In the genomic region with DNA sequence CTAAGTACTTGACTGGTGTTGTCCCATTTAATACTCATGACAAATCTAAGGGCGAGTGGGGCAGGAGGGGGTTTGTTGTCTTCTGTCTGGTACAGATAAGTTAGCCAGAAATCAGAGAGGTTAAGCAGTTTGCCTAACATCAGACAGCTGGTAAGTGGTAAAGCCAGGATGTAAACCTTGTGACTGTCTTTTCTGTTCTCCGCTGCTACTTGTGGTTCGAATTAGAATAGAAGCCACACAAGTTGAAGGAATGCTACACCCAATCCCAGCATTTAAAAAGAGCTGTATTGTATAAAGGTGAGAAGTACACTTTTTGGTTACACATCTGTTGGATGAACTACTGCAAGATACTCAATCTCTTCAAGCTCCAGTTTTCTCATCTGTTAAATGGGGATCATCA, we compare ENCODE assay signal across 26 cellular contexts.
"Had no signal": no experiment of that assay in that cellular context is flagged by ENCODE, and none has a peak within 500 bp of the region (broad histone marks: within the 10 kb centered on the region; RNA-seq: fewer than 3 reads in every experiment).

No MANE protein-coding gene starts in this region.

- H3K9me3 ChIP-seq: colonic mucosa, esophagus squamous epithelium, gastrocnemius medialis, left lung, lower lobe of right lung, mucosa of descending colon had no signal

- ATAC-seq: effector memory CD8-positive, alpha-beta T cell; esophagus mucosa; gastrocnemius medialis; heart right ventricle; left cardiac atrium; left lung; left ventricle myocardium superior; lower lobe of right lung; mucosa of descending colon; naive thymus-derived CD8-positive, alpha-beta T cell had no signal

- H3K36me3 ChIP-seq: colonic mucosa, esophagus squamous epithelium, gastrocnemius medialis, heart right ventricle, left lung, lower lobe of right lung had no signal

- H3K4me1 ChIP-seq: colonic mucosa, esophagus squamous epithelium, gastrocnemius medialis, heart right ventricle, left lung, lower lobe of right lung had no signal

- H3K36me3 Mint-ChIP-seq: mesothelial cell of epicardium had no signal

- H3K27me3 ChIP-seq: colonic mucosa, esophagus squamous epithelium, gastrocnemius medialis, heart right ventricle, left lung had no signal

- DNase-seq: colonic mucosa; cortex of kidney; effector CD8-positive, alpha-beta T cell; effector memory CD8-positive, alpha-beta T cell; endodermal cell; erythroblast; esophagus squamous epithelium; foreskin fibroblast; foreskin melanocyte; gastrocnemius medialis; glutamatergic neuron; head of caudate nucleus; heart right ventricle; hippocampal formation; left cardiac atrium; left lung; left ventricle myocardium superior; lower lobe of right lung; mesenchymal stem cell; mucosa of descending colon; naive B cell; naive thymus-derived CD8-positive, alpha-beta T cell had no signal

- H3K4me1 Mint-ChIP-seq: endodermal cell, naive B cell had no signal

- H3K27ac ChIP-seq: colonic mucosa, epithelial cell of prostate, esophagus squamous epithelium, gastrocnemius medialis, heart right ventricle, left lung, lower lobe of right lung had no signal

- H3K27me3 Mint-ChIP-seq: dendritic cell treated with granulocyte-macrophage colony-stimulating factor and Interleukin-4, amounts not matched to agents 40 ng/mL and 50 ng/mL, for 4 days had no signal

- H3K4me3 Mint-ChIP-seq: dendritic cell treated with granulocyte-macrophage colony-stimulating factor and Interleukin-4, amounts not matched to agents 40 ng/mL and 50 ng/mL, for 4 days; effector memory CD8-positive, alpha-beta T cell; endodermal cell; mesothelial cell of epicardium; naive B cell; naive thymus-derived CD8-positive, alpha-beta T cell had no signal

- H3K9me3 Mint-ChIP-seq: dendritic cell treated with granulocyte-macrophage colony-stimulating factor and Interleukin-4, amounts not matched to agents 40 ng/mL and 50 ng/mL, for 4 days had no signal

- H3K4me3 ChIP-seq: colonic mucosa, esophagus squamous epithelium, gastrocnemius medialis, heart right ventricle, left lung, lower lobe of right lung, mucosa of descending colon had no signal
